ENCODE assay signal across 9 cellular contexts in genomic region chr19:46603752-46604241, GRCh38. TPM values are rescaled to one million over a fixed set of nuclear protein-coding genes. Genes with fewer than 3 reads are reported as not detected.
A peak's percentile ranks its signal among the peaks of the same experiment; 100 is the strongest.
DNase-seq lines count a peak whose midpoint lies in the region; ATAC-seq, FAIRE-seq and TF ChIP-seq lines count a peak whose summit lies in the region.
"Had no signal": no experiment of that assay in that cellular context is flagged by ENCODE, and none has a peak within 500 bp of the region (broad histone marks: within the 10 kb centered on the region; RNA-seq: fewer than 3 reads in every experiment).

No MANE protein-coding gene starts in this region.

- TSS peak; percentile 29 for BruUV-seq in HepG2 (replicated peaks; lab: Mats Ljungman, UMichigan)

- H3K36me3 ChIP-seq in HepG2 (replicated peaks in 1 of 2; ENCODE audit: control insufficient read depth in 1 of 2, insufficient read depth in 2 of 2, low read length in 2 of 2), result peaks cover 26 to 39% of the 10 kb centered on the region in 2 experiments; a peak in 4 of 5 replicates
- H3K36me3 ChIP-seq in ovary, result no peaks in the 10 kb centered on the region

- peaks cover 40% of the 10 kb centered on the region for H3K79me2 ChIP-seq in HepG2 (ENCODE audit: insufficient read depth, low read length)

- FAIRE-seq in HepG2 (lab: Jason Lieb, UNC), result no peak

- POLR2A ChIA-PET in activated CD4-positive, alpha-beta T cell treated with anti-CD3 and anti-CD28 coated beads for 36 hours (lab: Charles Lee), result interaction anchor here (3.3 to 3.7 kb wide), 2 partner anchors 8 to 14 kb away, joined by 19 to 24 read pairs; no protein-coding TSS in a partner anchor
- POLR2A ChIA-PET in HepG2 (lab: Yijun Ruan, JAX), result interaction anchor here (0.9 to 2.2 kb wide), 6 partner anchors 8 to 110 kb away, joined by 3 to 12 read pairs (median 8); partner anchors contain the start of gene DACT3

- CTCF ChIA-PET in activated CD4-positive, alpha-beta T cell treated with anti-CD3 and anti-CD28 coated beads for 36 hours (lab: Charles Lee), result interaction anchor here (1.6 to 3.9 kb wide), 2 partner anchors 10 to 17 kb away, joined by 5 to 65 read pairs; no protein-coding TSS in a partner anchor
- CTCF ChIA-PET in HepG2 (lab: Yijun Ruan, JAX; ENCODE audit: low intra/inter-chr PET ratio, low total read pairs), result no interaction called here

- H4K20me1 ChIP-seq in HepG2 (ENCODE audit: insufficient read depth, low read length), result peaks cover 15% of the 10 kb centered on the region; the same call in 1 of the 2 replicates

- TF ChIP-seq CTCF in HepG2 (CRISPR knock-in tag; IDR thresholded peaks at IDR 0.05), result no peak
- no peak for TF ChIP-seq CTCF in ovary (IDR thresholded peaks at IDR 0.05)

- intact Hi-C loops in activated CD4-positive, alpha-beta T cell treated with anti-CD3 and anti-CD28 coated beads for 36 hours (cut with DNase I, micrococcal nuclease), result loop anchor here in 1 of 2 experiments (2.0 to 10.0 kb wide), 4 partner anchors 13 to 1849 kb away; no protein-coding TSS in a partner anchor
- intact Hi-C loops in HepG2 (cut with micrococcal nuclease; ENCODE audit: unreplicated experiment), result no loop called here
- intact Hi-C loops in ovary (cut with DNase I), result loop anchor here in 1 of 4 donors (10.0 kb wide), 2 partner anchors 61 to 141 kb away; partner anchors contain the start of genes DACT3, FKRP and STRN4
- intact Hi-C loops in left colon (cut with DNase I, micrococcal nuclease), result no loop called here

- peak overlapping the region; percentile 90 for H3K27ac ChIP-seq in HepG2 (ENCODE audit: extremely low read length, insufficient read depth, low read length)
- peak overlapping the region; percentile 100 for H3K27ac ChIP-seq in substantia nigra (ENCODE audit: low read depth, low read length, poor library complexity, severe bottlenecking)
- H3K27ac ChIP-seq in ovary, result peak overlapping the region in 1 of 2 donors; percentile 97

- no peak for ATAC-seq in activated CD4-positive, alpha-beta T cell treated with anti-CD3 and anti-CD28 coated beads for 36 hours
- peak; percentile 14 for ATAC-seq in HepG2
- ATAC-seq in left colon, result no peak

- H3K4me3 ChIP-seq in HepG2 (replicated peaks in 1 of 3; ENCODE audit: insufficient read depth in 1 of 3, low read depth in 2 of 3, low read length in 3 of 3) (peak overlapping the region; percentile 94 to 100 (median 98)), ovary (no peak overlapping the region)

- H3K9me3 Mint-ChIP-seq in activated CD4-positive, alpha-beta T cell treated with anti-CD3 and anti-CD28 coated beads for 36 hours (ENCODE audit: low read depth), result peaks cover 2% of the 10 kb centered on the region
- H3K9me3 Mint-ChIP-seq in activated naive CD8-positive, alpha-beta T cell treated with anti-CD3 and anti-CD28 coated beads for 36 hours, result peaks cover 6% of the 10 kb centered on the region

- no peak overlapping the region for H2AFZ ChIP-seq in HepG2 (ENCODE audit: low read length)

- no peak for DNase-seq in activated CD4-positive, alpha-beta T cell treated with anti-CD3 and anti-CD28 coated beads for 36 hours
- DNase-seq in activated CD4-positive, alpha-beta T cell treated with anti-CD3 and anti-CD28 coated beads for 48 hours, result no peak
- no peak for DNase-seq in activated naive CD8-positive, alpha-beta T cell treated with anti-CD3 and anti-CD28 coated beads for 36 hours
- DNase-seq in HepG2 (ENCODE audit: low spot score), result no peak
- peak in 1 of 49 donors; percentile 23 for DNase-seq in substantia nigra (lab: John Stamatoyannopoulos, UW)
- DNase-seq in Kasumi-1 (lab: John Stamatoyannopoulos, UW), result no peak
- DNase-seq in ovary, result no peak
- no peak for DNase-seq in left colon

- no peak for TF ChIP-seq EP300 in HepG2 (IDR thresholded peaks at IDR 0.05; ENCODE audit: low read depth in 2 of 2, low read length in 2 of 2)
- no peak for TF ChIP-seq EP300 in HepG2 (CRISPR knock-in tag; IDR thresholded peaks at IDR 0.05; ENCODE audit: borderline replicate concordance)
- TF ChIP-seq EP300 in ovary (IDR thresholded peaks at IDR 0.05), result no peak

- H3K4me3 Mint-ChIP-seq in activated CD4-positive, alpha-beta T cell treated with anti-CD3 and anti-CD28 coated beads for 36 hours, result peak overlapping the region; percentile 84
- peak overlapping the region; percentile 96 for H3K4me3 Mint-ChIP-seq in activated naive CD8-positive, alpha-beta T cell treated with anti-CD3 and anti-CD28 coated beads for 36 hours

- no peaks in the 10 kb centered on the region; a peak in 1 of 5 replicates for H3K27me3 ChIP-seq in HepG2 (ENCODE audit: control insufficient read depth in 1 of 2, insufficient read depth in 2 of 2, low read length in 2 of 2)
- H3K27me3 ChIP-seq in ovary, result no peaks in the 10 kb centered on the region

- H3K27me3 Mint-ChIP-seq in activated CD4-positive, alpha-beta T cell treated with anti-CD3 and anti-CD28 coated beads for 36 hours, result no peaks in the 10 kb centered on the region
- no peaks in the 10 kb centered on the region for H3K27me3 Mint-ChIP-seq in activated naive CD8-positive, alpha-beta T cell treated with anti-CD3 and anti-CD28 coated beads for 36 hours

- 0 out of 2 replicates have a peak, but pooled peaks cover 4% of the 10 kb centered on the region for H3K9me3 ChIP-seq in HepG2 (ENCODE audit: low read length)
- no peaks in the 10 kb centered on the region for H3K9me3 ChIP-seq in ovary

- in situ Hi-C loops in HepG2 (cut with HindIII; ENCODE audit: extremely low pct_ligation_motif_present, low pct_unique_long_range_greater_than_20kb), result no loop called here

- peak overlapping the region; percentile 87 for H3K27ac Mint-ChIP-seq in activated CD4-positive, alpha-beta T cell treated with anti-CD3 and anti-CD28 coated beads for 36 hours
- peak overlapping the region; percentile 100 for H3K27ac Mint-ChIP-seq in activated naive CD8-positive, alpha-beta T cell treated with anti-CD3 and anti-CD28 coated beads for 36 hours

- TF ChIP-seq POLR2A in HepG2 (IDR thresholded peaks at IDR 0.05; ENCODE audit: insufficient read depth in 1 of 2, low read depth in 2 of 2, low read length in 2 of 2), result no peak
- no peak for TF ChIP-seq POLR2A in ovary (IDR thresholded peaks at IDR 0.05)

- H3K4me2 ChIP-seq in HepG2 (ENCODE audit: low read depth, low read length), result peak overlapping the region; percentile 92

- WGBS in HepG2 (ENCODE audit: low lambda C conversion rate), result 40% methylated on average over 6 of the region's 9 CpGs
- 40 to 47% (median 40%) methylated on average over 9 of the region's 9 CpGs for WGBS in ovary, 3 donors

- peaks cover 38% of the 10 kb centered on the region for H3K4me1 Mint-ChIP-seq in activated CD4-positive, alpha-beta T cell treated with anti-CD3 and anti-CD28 coated beads for 36 hours
- peaks cover 37% of the 10 kb centered on the region for H3K4me1 Mint-ChIP-seq in activated naive CD8-positive, alpha-beta T cell treated with anti-CD3 and anti-CD28 coated beads for 36 hours

- peaks cover 43% of the 10 kb centered on the region for H3K36me3 Mint-ChIP-seq in activated CD4-positive, alpha-beta T cell treated with anti-CD3 and anti-CD28 coated beads for 36 hours (ENCODE audit: low read depth)
- H3K36me3 Mint-ChIP-seq in activated naive CD8-positive, alpha-beta T cell treated with anti-CD3 and anti-CD28 coated beads for 36 hours, result peaks cover 40% of the 10 kb centered on the region

- TF ChIP-seq RAD21 in HepG2 (CRISPR knock-in tag; IDR thresholded peaks at IDR 0.05), result no peak

- peak overlapping the region; percentile 97 for H3K9ac ChIP-seq in HepG2 (ENCODE audit: insufficient read depth, low read depth, low read length)

- peaks cover 37% of the 10 kb centered on the region for H3K4me1 ChIP-seq in HepG2 (ENCODE audit: insufficient read depth, low read length)
- H3K4me1 ChIP-seq in ovary (ENCODE audit: insufficient read depth), result peaks cover 15% of the 10 kb centered on the region

RNA-seq across cellular contexts. Expression of gene CALM3, which starts 2.7 kb away (rescaled TPM):
- 100 to 1,000 TPM; 493 to 631 TPM for total RNA-seq in activated CD4-positive, alpha-beta T cell treated with anti-CD3 and anti-CD28 coated beads for 36 hours
- 100 to 1,000 TPM; 567 TPM for total RNA-seq in activated naive CD8-positive, alpha-beta T cell treated with anti-CD3 and anti-CD28 coated beads for 36 hours
- total RNA-seq in HepG2 (2016; rRNA removed; fragmentation: Illumina TruSeq; extraction: Trizol) (258 and 314 TPM in 2 replicates), ovary (100 to 1,000 TPM in 5 of 7 donors, 10 to 100 TPM in 2; 80.5 to 312 (median 225) TPM), left colon (100 to 1,000 TPM; 250 to 278 TPM)
- 219 and 253 TPM in 2 replicates for total RNA-seq in HepG2 (2016; cell fraction: cytosol; rRNA removed; fragmentation: Illumina TruSeq; extraction: Trizol; ENCODE audit: low read depth)
- total RNA-seq in HepG2 (2016; cell fraction: insoluble cytoplasmic fraction; rRNA removed; fragmentation: Illumina TruSeq; extraction: Trizol), result 270 and 297 TPM in 2 replicates
- total RNA-seq in HepG2 (2016; cell fraction: membrane; rRNA removed; fragmentation: Illumina TruSeq; extraction: Trizol), result 322 and 352 TPM in 2 replicates
- 95.5 and 96.2 TPM in 2 replicates for total RNA-seq in HepG2 (2016; cell fraction: nucleus; rRNA removed; fragmentation: Illumina TruSeq; extraction: Trizol)
- polyA plus RNA-seq in HepG2 (2011; rRNA removed) (232 and 239 TPM in 2 replicates), ovary (100 to 1,000 TPM; 191 to 646 TPM)
- 211 and 281 TPM in 2 replicates for polyA plus RNA-seq in HepG2 (2011; cell fraction: cytosol; rRNA removed)
- polyA plus RNA-seq in HepG2 (2011; cell fraction: nucleus; rRNA removed), result 146 and 178 TPM in 2 replicates
- polyA plus RNA-seq in HepG2 (2012), result 277 and 325 TPM in 2 replicates
- 495 and 575 TPM in 2 replicates for polyA plus RNA-seq in HepG2 (2016; cell fraction: cytosol; fragmentation: Illumina TruSeq; extraction: Trizol; ENCODE audit: low read depth)
- 466 and 539 TPM in 2 replicates for polyA plus RNA-seq in HepG2 (2016; cell fraction: insoluble cytoplasmic fraction; fragmentation: Illumina TruSeq; extraction: Trizol; ENCODE audit: low read depth)
- polyA plus RNA-seq in HepG2 (2016; cell fraction: membrane; fragmentation: Illumina TruSeq; extraction: Trizol; ENCODE audit: low read depth), result 497 and 555 TPM in 2 replicates
- polyA plus RNA-seq in HepG2 (2016; cell fraction: nucleus; fragmentation: Illumina TruSeq; extraction: Trizol; ENCODE audit: insufficient read depth, low read depth), result 259 and 261 TPM in 2 replicates
- 66.6 and 121 TPM in 2 replicates for polyA minus RNA-seq in HepG2 (2011; rRNA and poly(A)+ RNA removed; ENCODE audit: low replicate concordance)
- polyA minus RNA-seq in HepG2 (2011; cell fraction: cytosol; rRNA and poly(A)+ RNA removed), result 58.1 and 58.6 TPM in 2 replicates
- 33.0 and 37.0 TPM in 2 replicates for polyA minus RNA-seq in HepG2 (2011; cell fraction: nucleus; rRNA and poly(A)+ RNA removed)

RNA-seq across cellular contexts. Expression of gene PTGIR, which starts 21.1 kb away (rescaled TPM):
- 10 to 100 TPM; 40.1 to 41.0 TPM for total RNA-seq in activated CD4-positive, alpha-beta T cell treated with anti-CD3 and anti-CD28 coated beads for 36 hours
- total RNA-seq in activated naive CD8-positive, alpha-beta T cell treated with anti-CD3 and anti-CD28 coated beads for 36 hours, result 10 to 100 TPM; 43.9 to 46.7 TPM
- not detected in 2 replicates for total RNA-seq in HepG2 (2016; rRNA removed; fragmentation: Illumina TruSeq; extraction: Trizol)
- not detected in 2 replicates for total RNA-seq in HepG2 (2016; cell fraction: cytosol; rRNA removed; fragmentation: Illumina TruSeq; extraction: Trizol; ENCODE audit: low read depth)
- total RNA-seq in HepG2 (2016; cell fraction: insoluble cytoplasmic fraction; rRNA removed; fragmentation: Illumina TruSeq; extraction: Trizol), result not detected in 2 replicates
- not detected in 2 replicates for total RNA-seq in HepG2 (2016; cell fraction: membrane; rRNA removed; fragmentation: Illumina TruSeq; extraction: Trizol)
- total RNA-seq in HepG2 (2016; cell fraction: nucleus; rRNA removed; fragmentation: Illumina TruSeq; extraction: Trizol), result not detected in 2 replicates
- polyA plus RNA-seq in HepG2 (2011; rRNA removed), result not detected in 2 replicates
- not detected in 2 replicates for polyA plus RNA-seq in HepG2 (2011; cell fraction: cytosol; rRNA removed)
- polyA plus RNA-seq in HepG2 (2011; cell fraction: nucleus; rRNA removed), result not detected in 2 replicates
- polyA plus RNA-seq in HepG2 (2012), result not detected in 2 replicates
- polyA plus RNA-seq in HepG2 (2016; cell fraction: cytosol; fragmentation: Illumina TruSeq; extraction: Trizol; ENCODE audit: low read depth), result not detected in 2 replicates
- polyA plus RNA-seq in HepG2 (2016; cell fraction: insoluble cytoplasmic fraction; fragmentation: Illumina TruSeq; extraction: Trizol; ENCODE audit: low read depth), result not detected in 2 replicates
- polyA plus RNA-seq in HepG2 (2016; cell fraction: membrane; fragmentation: Illumina TruSeq; extraction: Trizol; ENCODE audit: low read depth), result not detected in 2 replicates
- polyA plus RNA-seq in HepG2 (2016; cell fraction: nucleus; fragmentation: Illumina TruSeq; extraction: Trizol; ENCODE audit: insufficient read depth, low read depth), result not detected in 2 replicates
- polyA minus RNA-seq in HepG2 (2011; rRNA and poly(A)+ RNA removed; ENCODE audit: low replicate concordance), result 0.09 TPM in 1 of 2 replicates, not detected in the other
- polyA minus RNA-seq in HepG2 (2011; cell fraction: cytosol; rRNA and poly(A)+ RNA removed), result not detected in 2 replicates
- polyA minus RNA-seq in HepG2 (2011; cell fraction: nucleus; rRNA and poly(A)+ RNA removed), result not detected in 2 replicates
- 1 to 10 TPM in 3 of 7 donors, under 1 TPM in 4; 0.24 to 1.5 (median 0.71) TPM for total RNA-seq in ovary
- 1 to 10 TPM in 1 of 2 donors, under 1 TPM in 1; 0.55 to 1.8 TPM for polyA plus RNA-seq in ovary
- 1 to 10 TPM in 1 of 2 donors, under 1 TPM in 1; 0.58 to 1.6 TPM for total RNA-seq in left colon
- total RNA-seq: LHCN-M2 had no signal

RNA-seq across cellular contexts. Expression of gene GNG8, which starts 32.2 kb away (rescaled TPM):
- total RNA-seq in activated CD4-positive, alpha-beta T cell treated with anti-CD3 and anti-CD28 coated beads for 36 hours, result 10 to 100 TPM; 13.8 to 17.4 TPM
- total RNA-seq in activated naive CD8-positive, alpha-beta T cell treated with anti-CD3 and anti-CD28 coated beads for 36 hours, result 10 to 100 TPM; 20.4 to 21.3 TPM
- total RNA-seq in HepG2 (2016; rRNA removed; fragmentation: Illumina TruSeq; extraction: Trizol) (not detected in 2 replicates), ovary (not detected), left colon (not detected)
- total RNA-seq in HepG2 (2016; cell fraction: cytosol; rRNA removed; fragmentation: Illumina TruSeq; extraction: Trizol; ENCODE audit: low read depth), result not detected in 2 replicates
- total RNA-seq in HepG2 (2016; cell fraction: insoluble cytoplasmic fraction; rRNA removed; fragmentation: Illumina TruSeq; extraction: Trizol), result not detected in 2 replicates
- total RNA-seq in HepG2 (2016; cell fraction: membrane; rRNA removed; fragmentation: Illumina TruSeq; extraction: Trizol), result not detected in 2 replicates
- total RNA-seq in HepG2 (2016; cell fraction: nucleus; rRNA removed; fragmentation: Illumina TruSeq; extraction: Trizol), result not detected in 2 replicates
- polyA plus RNA-seq in HepG2 (2011; rRNA removed) (not detected in 2 replicates), ovary (not detected)
- polyA plus RNA-seq in HepG2 (2011; cell fraction: cytosol; rRNA removed), result not detected in 2 replicates
- polyA plus RNA-seq in HepG2 (2011; cell fraction: nucleus; rRNA removed), result not detected in 2 replicates
- not detected in 2 replicates for polyA plus RNA-seq in HepG2 (2012)
- polyA plus RNA-seq in HepG2 (2016; cell fraction: cytosol; fragmentation: Illumina TruSeq; extraction: Trizol; ENCODE audit: low read depth), result not detected in 2 replicates
- polyA plus RNA-seq in HepG2 (2016; cell fraction: insoluble cytoplasmic fraction; fragmentation: Illumina TruSeq; extraction: Trizol; ENCODE audit: low read depth), result not detected in 2 replicates
- polyA plus RNA-seq in HepG2 (2016; cell fraction: membrane; fragmentation: Illumina TruSeq; extraction: Trizol; ENCODE audit: low read depth), result not detected in 2 replicates
- polyA plus RNA-seq in HepG2 (2016; cell fraction: nucleus; fragmentation: Illumina TruSeq; extraction: Trizol; ENCODE audit: insufficient read depth, low read depth), result not detected in 2 replicates
- not detected in 2 replicates for polyA minus RNA-seq in HepG2 (2011; rRNA and poly(A)+ RNA removed; ENCODE audit: low replicate concordance)
- not detected in 2 replicates for polyA minus RNA-seq in HepG2 (2011; cell fraction: cytosol; rRNA and poly(A)+ RNA removed)
- polyA minus RNA-seq in HepG2 (2011; cell fraction: nucleus; rRNA and poly(A)+ RNA removed), result not detected in 2 replicates
- total RNA-seq: LHCN-M2 had no signal

RNA-seq across cellular contexts. Expression of gene DACT3, which starts 57.2 kb away (rescaled TPM):
- 1 to 10 TPM; 2.9 to 3.1 TPM for total RNA-seq in activated CD4-positive, alpha-beta T cell treated with anti-CD3 and anti-CD28 coated beads for 36 hours
- 1 to 10 TPM; 3.7 to 3.9 TPM for total RNA-seq in activated naive CD8-positive, alpha-beta T cell treated with anti-CD3 and anti-CD28 coated beads for 36 hours
- total RNA-seq in HepG2 (2016; rRNA removed; fragmentation: Illumina TruSeq; extraction: Trizol), result 0.04 TPM in 1 of 2 replicates, not detected in the other
- total RNA-seq in HepG2 (2016; cell fraction: cytosol; rRNA removed; fragmentation: Illumina TruSeq; extraction: Trizol; ENCODE audit: low read depth), result 0.09 and 0.10 TPM in 2 replicates
- 0.04 TPM in 1 of 2 replicates, not detected in the other for total RNA-seq in HepG2 (2016; cell fraction: insoluble cytoplasmic fraction; rRNA removed; fragmentation: Illumina TruSeq; extraction: Trizol)
- total RNA-seq in HepG2 (2016; cell fraction: membrane; rRNA removed; fragmentation: Illumina TruSeq; extraction: Trizol), result not detected in 2 replicates
- not detected in 2 replicates for total RNA-seq in HepG2 (2016; cell fraction: nucleus; rRNA removed; fragmentation: Illumina TruSeq; extraction: Trizol)
- 0.04 TPM in 1 of 2 replicates, not detected in the other for polyA plus RNA-seq in HepG2 (2011; rRNA removed)
- 0.03 TPM in 2 replicates for polyA plus RNA-seq in HepG2 (2011; cell fraction: cytosol; rRNA removed)
- polyA plus RNA-seq in HepG2 (2011; cell fraction: nucleus; rRNA removed), result not detected in 2 replicates
- polyA plus RNA-seq in HepG2 (2012), result not detected in 2 replicates
- 0.07 TPM in 1 of 2 replicates, not detected in the other for polyA plus RNA-seq in HepG2 (2016; cell fraction: cytosol; fragmentation: Illumina TruSeq; extraction: Trizol; ENCODE audit: low read depth)
- polyA plus RNA-seq in HepG2 (2016; cell fraction: insoluble cytoplasmic fraction; fragmentation: Illumina TruSeq; extraction: Trizol; ENCODE audit: low read depth), result not detected in 2 replicates
- polyA plus RNA-seq in HepG2 (2016; cell fraction: membrane; fragmentation: Illumina TruSeq; extraction: Trizol; ENCODE audit: low read depth), result not detected in 2 replicates
- polyA plus RNA-seq in HepG2 (2016; cell fraction: nucleus; fragmentation: Illumina TruSeq; extraction: Trizol; ENCODE audit: insufficient read depth, low read depth), result 0.16 TPM in 1 of 2 replicates, not detected in the other
- polyA minus RNA-seq in HepG2 (2011; rRNA and poly(A)+ RNA removed; ENCODE audit: low replicate concordance), result 0.09 TPM in 1 of 2 replicates, not detected in the other
- not detected in 2 replicates for polyA minus RNA-seq in HepG2 (2011; cell fraction: cytosol; rRNA and poly(A)+ RNA removed)
- not detected in 2 replicates for polyA minus RNA-seq in HepG2 (2011; cell fraction: nucleus; rRNA and poly(A)+ RNA removed)
- 10 to 100 TPM in 6 of 7 donors, 1 to 10 TPM in 1; 7.6 to 56.5 (median 20.8) TPM for total RNA-seq in ovary
- 10 to 100 TPM; 15.2 to 51.3 TPM for polyA plus RNA-seq in ovary
- total RNA-seq in left colon, result 1 to 10 TPM; 1.1 to 7.8 TPM

Comparison
In these comparisons a context has a peak if more than half of its experiments do, and no peak if none do; other contexts are left out.
1. RNA of gene PTGIR, which starts 21.1 kb away (total RNA-seq): 43.9 to 46.7 TPM in activated naive CD8-positive, alpha-beta T cell treated with anti-CD3 and anti-CD28 coated beads for 36 hours and 40.1 to 41.0 TPM in activated CD4-positive, alpha-beta T cell treated with anti-CD3 and anti-CD28 coated beads for 36 hours; 0.58 to 1.6 TPM in left colon, 0.24 to 1.5 TPM in ovary and not detected in HepG2; every median in the first group is over 10 times any median in the second.
2. RNA of gene GNG8, which starts 32.2 kb away (total RNA-seq): 20.4 to 21.3 TPM in activated naive CD8-positive, alpha-beta T cell treated with anti-CD3 and anti-CD28 coated beads for 36 hours and 13.8 to 17.4 TPM in activated CD4-positive, alpha-beta T cell treated with anti-CD3 and anti-CD28 coated beads for 36 hours; not detected in left colon, not detected in HepG2 and not detected in ovary; every median in the first group is over 4 times any median in the second.